ENCODE assay signal across 1 cellular context in the genomic region with DNA sequence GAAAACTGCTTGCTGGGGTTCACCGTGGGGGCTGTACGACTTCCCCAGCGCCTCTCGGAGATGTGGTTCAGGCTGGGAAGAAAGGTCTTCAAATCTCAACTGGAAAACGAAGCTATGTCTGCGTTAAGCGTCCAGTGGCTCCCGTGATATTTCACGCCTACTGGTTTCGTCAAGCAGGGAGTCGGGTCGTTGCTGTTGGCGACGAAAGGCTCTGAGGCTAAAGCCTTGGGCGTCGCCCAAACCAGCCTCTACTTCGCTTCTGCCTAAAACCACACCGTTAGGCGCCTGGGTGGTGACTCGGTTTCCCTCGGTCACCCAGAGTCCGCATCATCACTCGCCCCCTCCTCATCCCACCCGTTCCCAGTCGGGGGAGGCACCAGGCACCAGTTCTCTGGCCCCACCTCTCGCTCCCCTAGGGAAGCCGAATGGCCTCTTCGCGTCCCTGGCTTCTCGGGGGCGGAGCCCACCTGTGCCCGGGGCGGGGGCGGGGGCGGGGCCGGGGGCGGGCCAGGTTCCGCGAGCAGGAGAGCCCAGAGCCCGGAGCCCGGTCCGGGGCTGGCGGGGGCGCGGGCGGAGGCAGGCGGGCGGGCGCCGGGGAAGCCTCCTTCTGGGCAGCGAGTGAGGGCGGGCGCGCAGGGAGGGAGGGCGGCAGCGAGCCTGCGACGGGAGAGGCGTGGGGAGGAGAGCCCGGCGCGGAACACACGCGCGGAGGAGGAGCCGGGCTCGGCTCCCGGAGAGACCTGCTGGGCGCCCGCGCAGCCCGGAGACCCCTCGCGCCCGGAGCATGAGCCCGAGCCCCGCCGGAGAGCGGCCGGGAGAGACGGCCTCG.
A peak's percentile ranks its signal among the peaks of the same experiment; 100 is the strongest.
TF ChIP-seq lines count a peak whose summit lies in the region.

A gene (plus strand): TSS at position 510 of the 829 bp plus-strand sequence. CDS start 438 bp downstream, outside the sequence.

TF ChIP-seq in K562, 482 proteins besides CTCF, POLR2A, EP300 and RAD21 (continued from another document):
- TF ChIP-seq, protein P1, sequence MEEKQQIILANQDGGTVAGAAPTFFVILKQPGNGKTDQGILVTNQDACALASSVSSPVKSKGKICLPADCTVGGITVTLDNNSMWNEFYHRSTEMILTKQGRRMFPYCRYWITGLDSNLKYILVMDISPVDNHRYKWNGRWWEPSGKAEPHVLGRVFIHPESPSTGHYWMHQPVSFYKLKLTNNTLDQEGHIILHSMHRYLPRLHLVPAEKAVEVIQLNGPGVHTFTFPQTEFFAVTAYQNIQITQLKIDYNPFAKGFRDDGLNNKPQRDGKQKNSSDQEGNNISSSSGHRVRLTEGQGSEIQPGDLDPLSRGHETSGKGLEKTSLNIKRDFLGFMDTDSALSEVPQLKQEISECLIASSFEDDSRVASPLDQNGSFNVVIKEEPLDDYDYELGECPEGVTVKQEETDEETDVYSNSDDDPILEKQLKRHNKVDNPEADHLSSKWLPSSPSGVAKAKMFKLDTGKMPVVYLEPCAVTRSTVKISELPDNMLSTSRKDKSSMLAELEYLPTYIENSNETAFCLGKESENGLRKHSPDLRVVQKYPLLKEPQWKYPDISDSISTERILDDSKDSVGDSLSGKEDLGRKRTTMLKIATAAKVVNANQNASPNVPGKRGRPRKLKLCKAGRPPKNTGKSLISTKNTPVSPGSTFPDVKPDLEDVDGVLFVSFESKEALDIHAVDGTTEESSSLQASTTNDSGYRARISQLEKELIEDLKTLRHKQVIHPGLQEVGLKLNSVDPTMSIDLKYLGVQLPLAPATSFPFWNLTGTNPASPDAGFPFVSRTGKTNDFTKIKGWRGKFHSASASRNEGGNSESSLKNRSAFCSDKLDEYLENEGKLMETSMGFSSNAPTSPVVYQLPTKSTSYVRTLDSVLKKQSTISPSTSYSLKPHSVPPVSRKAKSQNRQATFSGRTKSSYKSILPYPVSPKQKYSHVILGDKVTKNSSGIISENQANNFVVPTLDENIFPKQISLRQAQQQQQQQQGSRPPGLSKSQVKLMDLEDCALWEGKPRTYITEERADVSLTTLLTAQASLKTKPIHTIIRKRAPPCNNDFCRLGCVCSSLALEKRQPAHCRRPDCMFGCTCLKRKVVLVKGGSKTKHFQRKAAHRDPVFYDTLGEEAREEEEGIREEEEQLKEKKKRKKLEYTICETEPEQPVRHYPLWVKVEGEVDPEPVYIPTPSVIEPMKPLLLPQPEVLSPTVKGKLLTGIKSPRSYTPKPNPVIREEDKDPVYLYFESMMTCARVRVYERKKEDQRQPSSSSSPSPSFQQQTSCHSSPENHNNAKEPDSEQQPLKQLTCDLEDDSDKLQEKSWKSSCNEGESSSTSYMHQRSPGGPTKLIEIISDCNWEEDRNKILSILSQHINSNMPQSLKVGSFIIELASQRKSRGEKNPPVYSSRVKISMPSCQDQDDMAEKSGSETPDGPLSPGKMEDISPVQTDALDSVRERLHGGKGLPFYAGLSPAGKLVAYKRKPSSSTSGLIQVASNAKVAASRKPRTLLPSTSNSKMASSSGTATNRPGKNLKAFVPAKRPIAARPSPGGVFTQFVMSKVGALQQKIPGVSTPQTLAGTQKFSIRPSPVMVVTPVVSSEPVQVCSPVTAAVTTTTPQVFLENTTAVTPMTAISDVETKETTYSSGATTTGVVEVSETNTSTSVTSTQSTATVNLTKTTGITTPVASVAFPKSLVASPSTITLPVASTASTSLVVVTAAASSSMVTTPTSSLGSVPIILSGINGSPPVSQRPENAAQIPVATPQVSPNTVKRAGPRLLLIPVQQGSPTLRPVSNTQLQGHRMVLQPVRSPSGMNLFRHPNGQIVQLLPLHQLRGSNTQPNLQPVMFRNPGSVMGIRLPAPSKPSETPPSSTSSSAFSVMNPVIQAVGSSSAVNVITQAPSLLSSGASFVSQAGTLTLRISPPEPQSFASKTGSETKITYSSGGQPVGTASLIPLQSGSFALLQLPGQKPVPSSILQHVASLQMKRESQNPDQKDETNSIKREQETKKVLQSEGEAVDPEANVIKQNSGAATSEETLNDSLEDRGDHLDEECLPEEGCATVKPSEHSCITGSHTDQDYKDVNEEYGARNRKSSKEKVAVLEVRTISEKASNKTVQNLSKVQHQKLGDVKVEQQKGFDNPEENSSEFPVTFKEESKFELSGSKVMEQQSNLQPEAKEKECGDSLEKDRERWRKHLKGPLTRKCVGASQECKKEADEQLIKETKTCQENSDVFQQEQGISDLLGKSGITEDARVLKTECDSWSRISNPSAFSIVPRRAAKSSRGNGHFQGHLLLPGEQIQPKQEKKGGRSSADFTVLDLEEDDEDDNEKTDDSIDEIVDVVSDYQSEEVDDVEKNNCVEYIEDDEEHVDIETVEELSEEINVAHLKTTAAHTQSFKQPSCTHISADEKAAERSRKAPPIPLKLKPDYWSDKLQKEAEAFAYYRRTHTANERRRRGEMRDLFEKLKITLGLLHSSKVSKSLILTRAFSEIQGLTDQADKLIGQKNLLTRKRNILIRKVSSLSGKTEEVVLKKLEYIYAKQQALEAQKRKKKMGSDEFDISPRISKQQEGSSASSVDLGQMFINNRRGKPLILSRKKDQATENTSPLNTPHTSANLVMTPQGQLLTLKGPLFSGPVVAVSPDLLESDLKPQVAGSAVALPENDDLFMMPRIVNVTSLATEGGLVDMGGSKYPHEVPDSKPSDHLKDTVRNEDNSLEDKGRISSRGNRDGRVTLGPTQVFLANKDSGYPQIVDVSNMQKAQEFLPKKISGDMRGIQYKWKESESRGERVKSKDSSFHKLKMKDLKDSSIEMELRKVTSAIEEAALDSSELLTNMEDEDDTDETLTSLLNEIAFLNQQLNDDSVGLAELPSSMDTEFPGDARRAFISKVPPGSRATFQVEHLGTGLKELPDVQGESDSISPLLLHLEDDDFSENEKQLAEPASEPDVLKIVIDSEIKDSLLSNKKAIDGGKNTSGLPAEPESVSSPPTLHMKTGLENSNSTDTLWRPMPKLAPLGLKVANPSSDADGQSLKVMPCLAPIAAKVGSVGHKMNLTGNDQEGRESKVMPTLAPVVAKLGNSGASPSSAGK (IDR thresholded peaks at IDR 0.05), result peak; percentile 35
- TF ChIP-seq ZNF212 (CRISPR knock-in tag; IDR thresholded peaks at IDR 0.05) (no peak), ZNF354B (CRISPR knock-in tag; IDR thresholded peaks at IDR 0.05) (no peak), RFX1 (IDR thresholded peaks at IDR 0.05) (peak; percentile 68), SIRT6 (IDR thresholded peaks at IDR 0.05; ENCODE audit: low read depth, low read length) (no peak), POU5F1 (IDR thresholded peaks at IDR 0.05; ENCODE audit: borderline replicate concordance, low read depth, low read length, partially characterized antibody) (no peak), ZBTB7A (IDR thresholded peaks at IDR 0.05; ENCODE audit: borderline replicate concordance, control insufficient read depth, low read depth, low read length) (no peak), SNIP1 (IDR thresholded peaks at IDR 0.05; ENCODE audit: low read depth) (no peak), EGR1 (conservative IDR thresholded peaks at IDR 0.05) (0 out of 2 replicates have a peak, but pooled peaks have one; percentile 17), L3MBTL2 (IDR thresholded peaks at IDR 0.05) (peak; percentile 77), RBM34 (IDR thresholded peaks at IDR 0.05; ENCODE audit: borderline replicate concordance, insufficient read depth, low read length) (no peak), TAF9B (IDR thresholded peaks at IDR 0.05; ENCODE audit: partially characterized antibody) (no peak), ZNF444 (CRISPR knock-in tag; IDR thresholded peaks at IDR 0.05) (no peak)
- TF ChIP-seq, protein P2, sequence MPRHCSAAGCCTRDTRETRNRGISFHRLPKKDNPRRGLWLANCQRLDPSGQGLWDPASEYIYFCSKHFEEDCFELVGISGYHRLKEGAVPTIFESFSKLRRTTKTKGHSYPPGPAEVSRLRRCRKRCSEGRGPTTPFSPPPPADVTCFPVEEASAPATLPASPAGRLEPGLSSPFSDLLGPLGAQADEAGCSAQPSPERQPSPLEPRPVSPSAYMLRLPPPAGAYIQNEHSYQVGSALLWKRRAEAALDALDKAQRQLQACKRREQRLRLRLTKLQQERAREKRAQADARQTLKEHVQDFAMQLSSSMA (CRISPR knock-in tag; IDR thresholded peaks at IDR 0.05), result no peak
- TF ChIP-seq, protein P3, sequence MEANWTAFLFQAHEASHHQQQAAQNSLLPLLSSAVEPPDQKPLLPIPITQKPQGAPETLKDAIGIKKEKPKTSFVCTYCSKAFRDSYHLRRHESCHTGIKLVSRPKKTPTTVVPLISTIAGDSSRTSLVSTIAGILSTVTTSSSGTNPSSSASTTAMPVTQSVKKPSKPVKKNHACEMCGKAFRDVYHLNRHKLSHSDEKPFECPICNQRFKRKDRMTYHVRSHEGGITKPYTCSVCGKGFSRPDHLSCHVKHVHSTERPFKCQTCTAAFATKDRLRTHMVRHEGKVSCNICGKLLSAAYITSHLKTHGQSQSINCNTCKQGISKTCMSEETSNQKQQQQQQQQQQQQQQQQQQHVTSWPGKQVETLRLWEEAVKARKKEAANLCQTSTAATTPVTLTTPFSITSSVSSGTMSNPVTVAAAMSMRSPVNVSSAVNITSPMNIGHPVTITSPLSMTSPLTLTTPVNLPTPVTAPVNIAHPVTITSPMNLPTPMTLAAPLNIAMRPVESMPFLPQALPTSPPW (CRISPR knock-in tag; IDR thresholded peaks at IDR 0.05), result 0 out of 2 replicates have a peak, but pooled peaks have one; percentile 18
- TF ChIP-seq, protein P4, sequence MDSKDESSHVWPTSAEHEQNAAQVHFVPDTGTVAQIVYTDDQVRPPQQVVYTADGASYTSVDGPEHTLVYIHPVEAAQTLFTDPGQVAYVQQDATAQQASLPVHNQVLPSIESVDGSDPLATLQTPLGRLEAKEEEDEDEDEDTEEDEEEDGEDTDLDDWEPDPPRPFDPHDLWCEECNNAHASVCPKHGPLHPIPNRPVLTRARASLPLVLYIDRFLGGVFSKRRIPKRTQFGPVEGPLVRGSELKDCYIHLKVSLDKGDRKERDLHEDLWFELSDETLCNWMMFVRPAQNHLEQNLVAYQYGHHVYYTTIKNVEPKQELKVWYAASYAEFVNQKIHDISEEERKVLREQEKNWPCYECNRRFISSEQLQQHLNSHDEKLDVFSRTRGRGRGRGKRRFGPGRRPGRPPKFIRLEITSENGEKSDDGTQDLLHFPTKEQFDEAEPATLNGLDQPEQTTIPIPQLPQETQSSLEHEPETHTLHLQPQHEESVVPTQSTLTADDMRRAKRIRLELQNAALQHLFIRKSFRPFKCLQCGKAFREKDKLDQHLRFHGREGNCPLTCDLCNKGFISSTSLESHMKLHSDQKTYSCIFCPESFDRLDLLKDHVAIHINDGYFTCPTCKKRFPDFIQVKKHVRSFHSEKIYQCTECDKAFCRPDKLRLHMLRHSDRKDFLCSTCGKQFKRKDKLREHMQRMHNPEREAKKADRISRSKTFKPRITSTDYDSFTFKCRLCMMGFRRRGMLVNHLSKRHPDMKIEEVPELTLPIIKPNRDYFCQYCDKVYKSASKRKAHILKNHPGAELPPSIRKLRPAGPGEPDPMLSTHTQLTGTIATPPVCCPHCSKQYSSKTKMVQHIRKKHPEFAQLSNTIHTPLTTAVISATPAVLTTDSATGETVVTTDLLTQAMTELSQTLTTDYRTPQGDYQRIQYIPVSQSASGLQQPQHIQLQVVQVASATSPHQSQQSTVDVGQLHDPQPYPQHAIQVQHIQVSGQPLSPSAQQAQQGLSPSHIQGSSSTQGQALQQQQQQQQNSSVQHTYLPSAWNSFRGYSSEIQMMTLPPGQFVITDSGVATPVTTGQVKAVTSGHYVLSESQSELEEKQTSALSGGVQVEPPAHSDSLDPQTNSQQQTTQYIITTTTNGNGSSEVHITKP (IDR thresholded peaks at IDR 0.05; ENCODE audit: partially characterized antibody), result peak; percentile 8
TF ChIP-seq in K562: peak in this region for 6.
